ENCODE assay signal across 8 cellular contexts in the genomic region with DNA sequence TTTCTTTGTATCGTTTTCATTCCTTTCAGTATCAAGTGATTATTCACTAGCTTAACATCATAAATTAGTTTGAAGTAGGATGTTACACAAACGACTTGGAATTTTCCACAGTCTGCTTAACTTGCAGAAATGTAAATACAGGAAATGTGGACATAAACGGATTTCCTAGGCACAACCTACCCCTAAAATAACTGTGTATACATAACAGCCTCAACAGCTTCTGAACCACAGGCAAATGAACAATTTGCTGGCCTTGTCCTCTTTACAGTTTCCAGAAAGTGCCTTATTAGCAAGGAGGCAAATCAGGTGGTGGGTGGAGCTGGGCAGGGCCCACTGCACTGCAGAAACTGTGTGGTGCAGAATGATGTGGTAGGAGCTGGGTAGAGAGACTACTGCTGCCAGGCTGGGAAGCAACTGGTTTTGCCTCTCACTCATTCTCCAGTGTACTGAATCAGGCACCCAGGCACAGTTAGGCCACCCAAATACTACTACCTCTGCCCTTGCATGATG. TPM values are rescaled to one million over a fixed set of nuclear protein-coding genes. Genes with fewer than 3 reads are reported as not detected.
DNase-seq lines count a peak whose midpoint lies in the region; ATAC-seq and TF ChIP-seq lines count a peak whose summit lies in the region.

No MANE protein-coding gene starts in this region.

- ATAC-seq in GM18907 (IDR thresholded peaks at IDR 0.05; ENCODE audit: unreplicated experiment) (peak; percentile 93), HG03097 (IDR thresholded peaks at IDR 0.05; ENCODE audit: low FRiP score, unreplicated experiment) (peak; percentile 87), left ventricle myocardium superior (peak; percentile 67)

- TF ChIP-seq CTCF in 22Rv1 (IDR thresholded peaks at IDR 0.05): no peak

- peak overlapping the region; percentile 21; the same call in 1 of the 2 replicates for H3K27ac ChIP-seq in 22Rv1

- intact Hi-C loops in left ventricle myocardium superior (cut with micrococcal nuclease) (no loop called here), posterior vena cava (cut with DNase I) (no loop called here)

- DNase-seq in RPMI7951 (ENCODE audit: low read depth) (peak; percentile 5), left ventricle myocardium superior (no peak), posterior vena cava (ENCODE audit: low spot score) (no peak)
- DNase-seq in stimulated activated naive CD4-positive, alpha-beta T cell (lab: John Stamatoyannopoulos, UW): no peak
- no peak for DNase-seq in stimulated activated CD4-positive, alpha-beta T cell treated with anti-CD3 and anti-CD28 coated beads, Interleukin-12 subunit alpha, Interleukin-12 subunit beta, amount 100 ng/mL, for 4 hours

RNA-seq across cellular contexts. Expression of a gene that starts 14.1 kb away (rescaled TPM):
- 2.6 and 4.8 TPM in 2 replicates for total RNA-seq in RPMI7951 (2014; rRNA removed; shearing (Covaris generic))
- total RNA-seq in left ventricle myocardium superior: 6.2 TPM
- 10 to 100 TPM; 29.0 to 31.3 TPM for total RNA-seq in posterior vena cava
